Comparison of ENCODE assay signal across 1 cellular context in genomic region chr3:71225951-71226564, GRCh38.
TF ChIP-seq lines count a peak whose summit lies in the region.

No MANE protein-coding gene starts in this region.

TF ChIP-seq in SK-N-SH treated with all-trans-retinoic acid at 6 μM for 48 hours, 23 proteins besides CTCF, POLR2A, EP300 and RAD21 (continued from another document):
- TF ChIP-seq PATZ1 (CRISPR knock-in tag; IDR thresholded peaks at IDR 0.05; ENCODE audit: borderline replicate concordance) (no peak), ESRRG (CRISPR knock-in tag; IDR thresholded peaks at IDR 0.05) (no peak), ZNF8 (CRISPR knock-in tag; IDR thresholded peaks at IDR 0.05) (no peak), POU6F1 (CRISPR knock-in tag; IDR thresholded peaks at IDR 0.05; ENCODE audit: borderline replicate concordance, low read depth) (no peak)
